In genomic region chr2:148023861-148024260, GRCh38 we compare ENCODE assay signal across 1 cellular context.
TF ChIP-seq lines count a peak whose summit lies in the region.

No MANE protein-coding gene starts in this region.

TF ChIP-seq in HepG2, 621 proteins besides CTCF, POLR2A, EP300 and RAD21:
- TF ChIP-seq, protein P1, sequence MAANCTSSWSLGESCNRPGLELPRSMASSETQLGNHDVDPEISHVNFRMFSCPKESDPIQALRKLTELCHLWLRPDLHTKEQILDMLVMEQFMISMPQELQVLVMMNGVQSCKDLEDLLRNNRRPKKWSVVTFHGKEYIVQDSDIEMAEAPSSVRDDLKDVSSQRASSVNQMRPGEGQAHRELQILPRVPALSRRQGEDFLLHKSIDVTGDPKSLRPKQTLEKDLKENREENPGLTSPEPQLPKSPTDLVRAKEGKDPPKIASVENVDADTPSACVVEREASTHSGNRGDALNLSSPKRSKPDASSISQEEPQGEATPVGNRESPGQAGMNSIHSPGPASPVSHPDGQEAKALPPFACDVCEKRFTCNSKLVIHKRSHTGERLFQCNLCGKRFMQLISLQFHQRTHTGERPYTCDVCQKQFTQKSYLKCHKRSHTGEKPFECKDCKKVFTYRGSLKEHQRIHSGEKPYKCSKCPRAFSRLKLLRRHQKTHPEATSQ (CRISPR knock-in tag; IDR thresholded peaks at IDR 0.05; ENCODE audit: borderline replicate concordance) = no peak
- TF ChIP-seq ZNF431 (CRISPR knock-in tag; IDR thresholded peaks at IDR 0.05; ENCODE audit: borderline replicate concordance, low read depth) (no peak), FOXJ3 (CRISPR knock-in tag; IDR thresholded peaks at IDR 0.05; ENCODE audit: borderline replicate concordance) (no peak), MTA3 (CRISPR knock-in tag; IDR thresholded peaks at IDR 0.05) (no peak), PHF8 (CRISPR knock-in tag; IDR thresholded peaks at IDR 0.05) (no peak), E2F5 (CRISPR knock-in tag; conservative IDR thresholded peaks at IDR 0.05) (no peak), PHF21A (CRISPR knock-in tag; IDR thresholded peaks at IDR 0.05) (no peak), THRA (CRISPR knock-in tag; IDR thresholded peaks at IDR 0.05; ENCODE audit: borderline replicate concordance) (no peak), SALL1 (CRISPR knock-in tag; IDR thresholded peaks at IDR 0.05) (no peak), ZNF350 (CRISPR knock-in tag; IDR thresholded peaks at IDR 0.05; ENCODE audit: borderline replicate concordance, low read depth) (no peak), ZBTB25 (CRISPR knock-in tag; IDR thresholded peaks at IDR 0.05) (no peak), NFIB (CRISPR knock-in tag; IDR thresholded peaks at IDR 0.05; ENCODE audit: borderline replicate concordance) (no peak), ZFP62 (CRISPR knock-in tag; IDR thresholded peaks at IDR 0.05) (no peak), ZNF790 (CRISPR knock-in tag; IDR thresholded peaks at IDR 0.05; ENCODE audit: borderline replicate concordance) (no peak), GLMP (CRISPR knock-in tag; IDR thresholded peaks at IDR 0.05; ENCODE audit: borderline replicate concordance) (no peak), SYNCRIP (IDR thresholded peaks at IDR 0.05; ENCODE audit: insufficient read depth, low read depth, low read length) (no peak)
- TF ChIP-seq, protein P2, sequence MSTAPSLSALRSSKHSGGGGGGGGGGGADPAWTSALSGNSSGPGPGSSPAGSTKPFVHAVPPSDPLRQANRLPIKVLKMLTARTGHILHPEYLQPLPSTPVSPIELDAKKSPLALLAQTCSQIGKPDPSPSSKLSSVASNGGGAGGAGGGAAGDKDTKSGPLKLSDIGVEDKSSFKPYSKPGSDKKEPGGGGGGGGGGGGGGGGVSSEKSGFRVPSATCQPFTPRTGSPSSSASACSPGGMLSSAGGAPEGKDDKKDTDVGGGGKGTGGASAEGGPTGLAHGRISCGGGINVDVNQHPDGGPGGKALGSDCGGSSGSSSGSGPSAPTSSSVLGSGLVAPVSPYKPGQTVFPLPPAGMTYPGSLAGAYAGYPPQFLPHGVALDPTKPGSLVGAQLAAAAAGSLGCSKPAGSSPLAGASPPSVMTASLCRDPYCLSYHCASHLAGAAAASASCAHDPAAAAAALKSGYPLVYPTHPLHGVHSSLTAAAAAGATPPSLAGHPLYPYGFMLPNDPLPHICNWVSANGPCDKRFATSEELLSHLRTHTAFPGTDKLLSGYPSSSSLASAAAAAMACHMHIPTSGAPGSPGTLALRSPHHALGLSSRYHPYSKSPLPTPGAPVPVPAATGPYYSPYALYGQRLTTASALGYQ (CRISPR knock-in tag; IDR thresholded peaks at IDR 0.05) = no peak
